Comparison of ENCODE assay signal across 18 cellular contexts in genomic region chr1:3721955-3722465, GRCh38. TPM values are rescaled to one million over a fixed set of nuclear protein-coding genes. Genes with fewer than 3 reads are reported as not detected.
DNase-seq lines count a peak whose midpoint lies in the region; ATAC-seq and TF ChIP-seq lines count a peak whose summit lies in the region.
"Had no signal": no experiment of that assay in that cellular context is flagged by ENCODE, and none has a peak within 500 bp of the region (broad histone marks: within the 10 kb centered on the region; RNA-seq: fewer than 3 reads in every experiment).

No MANE protein-coding gene starts in this region.

- H3K27me3 ChIP-seq in neuronal stem cell (ENCODE audit: control insufficient read depth in 3 of 3, insufficient read depth in 3 of 3, low read depth in 1 of 3, low read length in 3 of 3) (peaks cover 0 to 3% (median 2%) of the 10 kb centered on the region in 3 experiments), gastroesophageal sphincter (peaks cover 63% of the 10 kb centered on the region), testis (no peaks in the 10 kb centered on the region)

- intact Hi-C loops in testis (cut with DNase I; ENCODE audit: low total_unique reads): no loop called here

- H3K9ac ChIP-seq in neuronal stem cell (ENCODE audit: low read depth, low read length, poor library complexity): no peak overlapping the region
- H3K9ac ChIP-seq: GM23248 had no signal

- no peak overlapping the region for H3K4ac ChIP-seq in neuronal stem cell (ENCODE audit: low read length)

- CTCF ChIA-PET in RWPE1 (lab: Yijun Ruan, JAX): interaction anchor here (1.9 kb wide), 1 partner anchor 19 kb away, joined by 6 read pairs; no protein-coding TSS in a partner anchor

- H3K4me2 ChIP-seq in neuronal stem cell (ENCODE audit: insufficient read depth, low read length, poor library complexity, severe bottlenecking): no peak overlapping the region
- H3K4me2 ChIP-seq: A549 had no signal

- H3K36me3 ChIP-seq in neuronal stem cell (replicated peaks in 1 of 2; ENCODE audit: control insufficient read depth in 2 of 2, insufficient read depth in 2 of 2, low read length in 2 of 2) (no peaks in the 10 kb centered on the region), gastroesophageal sphincter (no peaks in the 10 kb centered on the region), testis (ENCODE audit: low read depth, missing control alignments) (no peaks in the 10 kb centered on the region)
- H3K36me3 ChIP-seq: HAP-1 had no signal

- peak overlapping the region; percentile 38 for H3K14ac ChIP-seq in neuronal stem cell (ENCODE audit: low read length)

- no CpG with 5 or more reads among the region's 20 CpGs for WGBS in neuronal stem cell (ENCODE audit: extremely low coverage in 2 of 2, insufficient read length in 2 of 2, insufficient replicate concordance in 1 of 2), 2 donors
- 83% methylated on average over 1 of the region's 20 CpGs; no CpG with 5 or more reads in 1 of the 2 donors for WGBS in gastroesophageal sphincter (ENCODE audit: low coverage in 1 of 2), 2 donors
- WGBS in testis, 2 donors: 83 to 87% methylated on average over 17 to 20 of the region's 20 CpGs

- H3K4me3 ChIP-seq in neuronal stem cell (ENCODE audit: low read length in 2 of 2): no peak overlapping the region
- H3K4me3 ChIP-seq in gastroesophageal sphincter: no peak overlapping the region
- H3K4me3 ChIP-seq in testis: no peak overlapping the region
- H3K4me3 ChIP-seq: A549, GM23248, HAP-1 had no signal

- H2BK120ac ChIP-seq in neuronal stem cell (ENCODE audit: low read depth, low read length): no peak overlapping the region

- H4K91ac ChIP-seq in neuronal stem cell (ENCODE audit: low read depth, low read length, poor library complexity): no peak overlapping the region

- POLR2A ChIA-PET in RWPE1 (lab: Yijun Ruan, JAX; ENCODE audit: low non-redundant PET): no interaction called here

- TF ChIP-seq POLR2A in gastroesophageal sphincter (IDR thresholded peaks at IDR 0.05) (no peak), testis (IDR thresholded peaks at IDR 0.05) (no peak)

- TF ChIP-seq EP300 in gastroesophageal sphincter (IDR thresholded peaks at IDR 0.05): no peak

- H3K27ac ChIP-seq in RWPE1 (peak overlapping the region; percentile 100), neuronal stem cell (replicated peaks; ENCODE audit: low read length) (no peak overlapping the region), gastroesophageal sphincter (no peak overlapping the region), testis (no peak overlapping the region)
- H3K27ac ChIP-seq: 22Rv1, A549, GM23248, HL-60 had no signal

- ATAC-seq in gastroesophageal sphincter: no peak
- ATAC-seq: CD8-positive, alpha-beta T cell had no signal

- H3K9me3 ChIP-seq in neuronal stem cell (replicated peaks in 1 of 2; ENCODE audit: control insufficient read depth in 2 of 2, insufficient read depth in 1 of 2, low read depth in 1 of 2, low read length in 2 of 2) (no peaks in the 10 kb centered on the region), gastroesophageal sphincter (no peaks in the 10 kb centered on the region), testis (no peaks in the 10 kb centered on the region)
- H3K9me3 ChIP-seq: A549, HAP-1 had no signal

- H4K8ac ChIP-seq in neuronal stem cell (ENCODE audit: low read depth, low read length): no peak overlapping the region

- peak overlapping the region; percentile 64 for H3K18ac ChIP-seq in neuronal stem cell (ENCODE audit: low read length)

- H3K4me1 ChIP-seq in neuronal stem cell (ENCODE audit: control insufficient read depth in 2 of 2, insufficient read depth in 1 of 2, low read depth in 1 of 2, low read length in 2 of 2): peaks cover 11 to 14% of the 10 kb centered on the region in 2 donors
- H3K4me1 ChIP-seq in gastroesophageal sphincter: peaks cover 0 to 6% (median 0%) of the 10 kb centered on the region in 3 donors
- H3K4me1 ChIP-seq in testis: no peaks in the 10 kb centered on the region
- H3K4me1 ChIP-seq: A549, HAP-1 had no signal

- TF ChIP-seq CTCF in RWPE1 (conservative IDR thresholded peaks at IDR 0.05; ENCODE audit: low read depth) (no peak), gastroesophageal sphincter (IDR thresholded peaks at IDR 0.05) (no peak), testis (IDR thresholded peaks at IDR 0.05) (no peak)

- no peak overlapping the region for H2BK5ac ChIP-seq in neuronal stem cell (ENCODE audit: low read length)

- peaks cover 3% of the 10 kb centered on the region for H3K79me1 ChIP-seq in neuronal stem cell (ENCODE audit: low read depth, low read length)

- H2AFZ ChIP-seq in neuronal stem cell (ENCODE audit: low read length): no peak overlapping the region
- H2AFZ ChIP-seq: GM23248 had no signal

- peak overlapping the region; percentile 26 for H2BK15ac ChIP-seq in neuronal stem cell (ENCODE audit: low read length)

- no peak overlapping the region for H3K23ac ChIP-seq in neuronal stem cell (ENCODE audit: low read depth, low read length, poor library complexity)

- H2AK5ac ChIP-seq in neuronal stem cell (ENCODE audit: low read depth, low read length): peak overlapping the region; percentile 91

- peak overlapping the region; percentile 75 for H2BK12ac ChIP-seq in neuronal stem cell (ENCODE audit: low read length)

- peak; percentile 28 for DNase-seq in DMS79 treated with DMSO at 0.1 percent for 48 hours (lab: John Stamatoyannopoulos, UW)
- no peak for DNase-seq in DMS79 (lab: John Stamatoyannopoulos, UW)
- no peak for DNase-seq in RWPE1 (ENCODE audit: low spot score)
- no peak for DNase-seq in neuronal stem cell (ENCODE audit: low spot score)
- DNase-seq in testis: no peak
- no peak for DNase-seq in amniotic stem cell (lab: John Stamatoyannopoulos, UW)
- DNase-seq: AML-193; Calu3; CD8-positive, alpha-beta T cell had no signal

RNA-seq across cellular contexts. Expression of gene CCDC27, which starts 30.2 kb away (rescaled TPM):
- not detected for polyA plus RNA-seq in neuronal stem cell (2013, experiment 1 of 2)
- not detected for polyA plus RNA-seq in neuronal stem cell (2013, experiment 2 of 2)
- total RNA-seq in gastroesophageal sphincter: not detected
- 10 to 100 TPM; 10.6 to 18.3 TPM for total RNA-seq in testis
- 28.4 TPM for polyA plus RNA-seq in testis (ENCODE audit: insufficient read depth, low read depth, low replicate concordance)
- total RNA-seq: Calu3; CD8-positive, alpha-beta T cell; GM23248; H4; HT1080 had no signal
- polyA plus RNA-seq: A549, BJ, GM23248 had no signal

RNA-seq across cellular contexts. Expression of gene SMIM1, which starts 50.5 kb away (rescaled TPM):
- polyA plus RNA-seq in neuronal stem cell (2013, experiment 1 of 2): 5.8 TPM
- polyA plus RNA-seq in neuronal stem cell (2013, experiment 2 of 2): 5.6 TPM
- 1 to 10 TPM in 3 of 4 donors, not detected in 1; 2.6 to 8.4 (median 4.7) TPM for total RNA-seq in gastroesophageal sphincter
- 100 to 1,000 TPM; 205 to 213 TPM for total RNA-seq in testis
- polyA plus RNA-seq in testis (ENCODE audit: insufficient read depth, low read depth, low replicate concordance): 92.9 TPM
- total RNA-seq: GM23248, H4 had no signal
- polyA plus RNA-seq: GM23248 had no signal

Comparison
In these comparisons a context has a peak if more than half of its experiments do, and no peak if none do; other contexts are left out.
1. RNA of gene CCDC27, which starts 30.2 kb away (total RNA-seq): 10.6 to 18.3 TPM in testis; not detected in gastroesophageal sphincter; every median in the first group is over 10 times any median in the second.
2. RNA of gene SMIM1, which starts 50.5 kb away (total RNA-seq): 205 to 213 TPM in testis; 2.6 to 8.4 TPM in gastroesophageal sphincter; every median in the first group is over 10 times any median in the second.